ENCODE assay signal across 20 cellular contexts in the genomic region with DNA sequence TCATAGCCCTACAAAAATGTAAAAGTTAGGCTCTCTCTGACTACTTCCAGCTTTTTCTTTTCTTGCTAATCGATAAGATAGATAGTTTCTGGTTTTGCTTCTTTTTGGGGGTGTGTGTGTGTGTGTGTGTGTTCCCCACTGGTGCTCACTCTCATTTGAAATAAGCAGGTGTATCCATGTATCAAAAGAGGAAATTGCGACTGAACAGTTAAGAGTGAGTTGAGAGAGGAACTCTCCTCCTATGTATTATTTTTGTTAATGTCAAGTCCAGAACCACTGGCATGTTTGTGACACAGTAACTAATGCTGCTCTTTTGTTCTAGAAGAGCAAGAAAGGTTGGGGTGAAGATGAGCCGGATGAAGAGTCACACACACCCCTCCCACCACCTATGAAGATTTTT.
"Had no signal": no experiment of that assay in that cellular context is flagged by ENCODE, and none has a peak within 500 bp of the region (broad histone marks: within the 10 kb centered on the region; RNA-seq: fewer than 3 reads in every experiment).

No MANE protein-coding gene starts in this region.

- H3K36me3 ChIP-seq: breast epithelium had no signal

- H3K9me3 ChIP-seq: breast epithelium, esophagus muscularis mucosa had no signal

- H3K27ac ChIP-seq: breast epithelium, dorsolateral prefrontal cortex, esophagus muscularis mucosa had no signal

- DNase-seq: activated CD4-positive, alpha-beta T cell treated with anti-CD3 and anti-CD28 coated beads for 36 hours; activated CD4-positive, alpha-beta T cell treated with anti-CD3 and anti-CD28 coated beads, Interleukin-2, amount 50 U/mL, for 48 hours; activated naive CD4-positive, alpha-beta T cell treated with Interleukin-2 at 50 U/mL for 16 hours; activated naive CD8-positive, alpha-beta T cell treated with anti-CD3 and anti-CD28 coated beads for 36 hours; activated T-cell treated with anti-CD3 and anti-CD28 coated beads, Interleukin-2, amount 50 U/mL, for 48 hours; dorsolateral prefrontal cortex; effector memory CD8-positive, alpha-beta T cell; islet precursor cell; left colon; mesendoderm; natural killer cell; retina; stimulated activated CD4-positive, alpha-beta T cell treated with anti-CD3 and anti-CD28 coated beads, Interleukin-2, amount 100 ng/mL, for 48 hours; stimulated activated CD8-positive, alpha-beta memory T cell treated with anti-CD3 and anti-CD28 coated beads, Interleukin-4, amount 100 ng/mL, for 48 hours; stimulated activated naive CD4-positive, alpha-beta T cell treated with Interleukin-2 at 50 U/mL for 16 hours; T-helper 1 cell had no signal

- ATAC-seq: activated CD4-positive, alpha-beta T cell treated with anti-CD3 and anti-CD28 coated beads for 36 hours; effector memory CD8-positive, alpha-beta T cell; left colon; natural killer cell had no signal

- H3K27ac Mint-ChIP-seq: activated CD4-positive, alpha-beta T cell treated with anti-CD3 and anti-CD28 coated beads for 36 hours; activated naive CD8-positive, alpha-beta T cell treated with anti-CD3 and anti-CD28 coated beads for 36 hours; effector memory CD8-positive, alpha-beta T cell; natural killer cell; progenitor cell of endocrine pancreas had no signal

- H3K27me3 Mint-ChIP-seq: progenitor cell of endocrine pancreas had no signal

- H3K4me1 ChIP-seq: breast epithelium, esophagus muscularis mucosa had no signal

- H3K36me3 Mint-ChIP-seq: natural killer cell had no signal

- H3K9me3 Mint-ChIP-seq: activated naive CD8-positive, alpha-beta T cell treated with anti-CD3 and anti-CD28 coated beads for 36 hours; central memory CD8-positive, alpha-beta T cell; effector memory CD8-positive, alpha-beta T cell; natural killer cell had no signal

- H3K4me3 Mint-ChIP-seq: activated CD4-positive, alpha-beta T cell treated with anti-CD3 and anti-CD28 coated beads for 36 hours; activated naive CD8-positive, alpha-beta T cell treated with anti-CD3 and anti-CD28 coated beads for 36 hours; central memory CD8-positive, alpha-beta T cell; effector memory CD8-positive, alpha-beta T cell; natural killer cell had no signal

- H3K27me3 ChIP-seq: breast epithelium, dorsolateral prefrontal cortex, esophagus muscularis mucosa had no signal

- H3K4me3 ChIP-seq: breast epithelium, dorsolateral prefrontal cortex, esophagus muscularis mucosa had no signal
